In the genomic region with DNA sequence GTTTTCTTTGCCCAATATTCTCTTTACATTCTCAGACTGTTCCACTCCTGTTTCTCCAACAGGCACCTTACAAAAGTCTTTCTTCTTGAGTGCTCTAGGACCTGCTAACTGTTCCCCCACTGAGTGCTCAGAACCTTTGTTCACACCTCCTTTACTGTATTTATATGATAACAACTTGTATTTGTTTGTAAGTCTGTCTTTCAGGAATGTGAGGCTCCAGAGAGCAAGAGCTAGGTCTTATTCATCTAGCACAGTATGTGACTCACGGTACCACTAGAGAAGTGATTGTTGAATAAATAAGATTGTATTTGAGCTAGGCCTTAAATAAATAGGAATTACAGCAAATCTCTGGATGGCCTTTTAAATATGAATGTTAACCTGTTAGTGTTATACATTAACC, we compare ENCODE assay signal across 15 cellular contexts. TPM values are rescaled to one million over a fixed set of nuclear protein-coding genes. Genes with fewer than 3 reads are reported as not detected.
"Had no signal": no experiment of that assay in that cellular context is flagged by ENCODE, and none has a peak within 500 bp of the region (broad histone marks: within the 10 kb centered on the region; RNA-seq: fewer than 3 reads in every experiment).

No MANE protein-coding gene starts in this region.

- H3K4me3 ChIP-seq: esophagus muscularis mucosa, skin epidermis had no signal

- H3K27ac ChIP-seq: esophagus muscularis mucosa, parathyroid adenoma, skin epidermis had no signal

- FAIRE-seq: keratinocyte, urothelium cell line had no signal

- H3K36me3 ChIP-seq: esophagus muscularis mucosa had no signal

- H3K27me3 ChIP-seq: esophagus muscularis mucosa had no signal

- DNase-seq: activated B cell treated with CpG ODN at 0.5 μM for 24 hours; activated CD4-positive, alpha-beta T cell treated with anti-CD3 and anti-CD28 coated beads, Interleukin-2, amount 10 ng/mL, durations not matched to agents 7 days and 5 days; activated naive CD4-positive, alpha-beta T cell treated with anti-CD3 and anti-CD28 coated beads for 36 hours; activated T-cell treated with anti-CD3 and anti-CD28 coated beads for 4 hours; dermis blood vessel endothelial cell; midbrain had no signal

- ATAC-seq: activated T-helper 17 cell treated with anti-CD3 and anti-CD28 coated beads, Interleukin-2, amount 50 U/mL, for 72 hours had no signal

RNA-seq across cellular contexts. Expression of gene MYOT, which starts 42.5 kb away (rescaled TPM):
- total RNA-seq: activated B cell treated with CpG ODN at 0.5 μM for 24 hours; activated CD4-positive, alpha-beta T cell treated with anti-CD3 and anti-CD28 coated beads, Interleukin-2, amount 10 ng/mL, durations not matched to agents 7 days and 5 days; activated CD8-positive, alpha-beta memory T cell treated with anti-CD3 and anti-CD28 coated beads for 36 hours; activated naive CD4-positive, alpha-beta T cell treated with anti-CD3 and anti-CD28 coated beads for 36 hours; activated T-helper 17 cell treated with anti-CD3 and anti-CD28 coated beads, Interleukin-2, amount 50 U/mL, for 72 hours; dermis blood vessel endothelial cell; fibroblast of villous mesenchyme; T-helper 1 cell treated with Interleukin-12 subunit alpha and Interleukin-12 subunit beta and Interleukin-4 antibody, amounts not matched to agents 30 ng/mL and 1 ng/mL, for 36 hours had no signal
